In genomic region chr9:92948632-92949031, GRCh38 we compare ENCODE assay signal across 17 cellular contexts. TPM values are rescaled to one million over a fixed set of nuclear protein-coding genes. Genes with fewer than 3 reads are reported as not detected.
DNase-seq lines count a peak whose midpoint lies in the region; ATAC-seq and TF ChIP-seq lines count a peak whose summit lies in the region.
"Had no signal": no experiment of that assay in that cellular context is flagged by ENCODE, and none has a peak within 500 bp of the region (broad histone marks: within the 10 kb centered on the region; RNA-seq: fewer than 3 reads in every experiment).

No MANE protein-coding gene starts in this region.

- H3K9me3 Mint-ChIP-seq in mesothelial cell of epicardium, result no peaks in the 10 kb centered on the region

- DNase-seq in left ventricle myocardium inferior (no peak), right atrium auricular region (ENCODE audit: low spot score) (no peak), mesothelial cell of epicardium (ENCODE audit: low spot score in 2 of 2, unreplicated experiment in 2 of 2) (no peak), NCI-H2196 treated with DMSO at 0.1 percent for 48 hours (lab: John Stamatoyannopoulos, UW; ENCODE audit: unreplicated experiment) (no peak), left colon (no peak), kidney tubule cell (ENCODE audit: low spot score) (no peak)
- peak; percentile 48 for DNase-seq in activated CD8-positive, alpha-beta memory T cell treated with anti-CD3 and anti-CD28 coated beads, Interleukin-2, amount 50 U/mL, for 48 hours
- DNase-seq: activated CD4-positive, CD25-positive, alpha-beta regulatory T cell; dorsolateral prefrontal cortex; left lung; MG63; NCI-H1694; right lobe of liver; thyroid gland had no signal

- ATAC-seq in left colon, result no peak
- ATAC-seq: left lung; right lobe of liver; stimulated activated memory B cell treated with anti-CD40 and anti-IgM and Interleukin-4, amounts not matched to agents 10 μg/mL and 1 μg/mL and 100 μg/mL, for 72 hours had no signal

- H3K36me3 Mint-ChIP-seq in mesothelial cell of epicardium, result no peaks in the 10 kb centered on the region

- H3K27ac ChIP-seq in left ventricle myocardium inferior (replicated peaks) (no peak overlapping the region), right atrium auricular region (no peak overlapping the region)
- H3K27ac ChIP-seq: cardiac muscle cell, dorsolateral prefrontal cortex, left lung, right lobe of liver, thyroid gland had no signal

- H3K36me3 ChIP-seq in left ventricle myocardium inferior (no peaks in the 10 kb centered on the region), right atrium auricular region (no peaks in the 10 kb centered on the region)
- H3K36me3 ChIP-seq: cardiac muscle cell, left lung, MG63, right lobe of liver, thyroid gland had no signal

- H3K27me3 Mint-ChIP-seq in mesothelial cell of epicardium (ENCODE audit: low read depth), result no peaks in the 10 kb centered on the region

- TF ChIP-seq CTCF in left ventricle myocardium inferior (IDR thresholded peaks at IDR 0.05; ENCODE audit: borderline replicate concordance), result no peak
- no peak for TF ChIP-seq CTCF in right atrium auricular region (IDR thresholded peaks at IDR 0.05)
- no peak for TF ChIP-seq CTCF in mesothelial cell of epicardium (IDR thresholded peaks at IDR 0.05; ENCODE audit: unreplicated experiment)

- peaks cover 28% of the 10 kb centered on the region for H3K4me1 ChIP-seq in left ventricle myocardium inferior
- H3K4me1 ChIP-seq in right atrium auricular region, result peaks cover 0 to 17% of the 10 kb centered on the region in 2 donors

- intact Hi-C loops in left ventricle myocardium inferior (cut with micrococcal nuclease), result no loop called here
- intact Hi-C loops in left colon (cut with DNase I, micrococcal nuclease), result no loop called here

- H3K4me3 ChIP-seq in left ventricle myocardium inferior (peak overlapping the region; percentile 72), right atrium auricular region (no peak overlapping the region)
- H3K4me3 ChIP-seq: cardiac muscle cell, MG63, right lobe of liver had no signal

- H3K9me3 ChIP-seq in left ventricle myocardium inferior (replicated peaks) (no peaks in the 10 kb centered on the region), right atrium auricular region (no peaks in the 10 kb centered on the region)
- H3K9me3 ChIP-seq: left lung, MG63, right lobe of liver, thyroid gland had no signal

- no peak overlapping the region for H3K27ac Mint-ChIP-seq in mesothelial cell of epicardium
- H3K27ac Mint-ChIP-seq: stimulated activated memory B cell treated with anti-CD40 and anti-IgM and Interleukin-4, amounts not matched to agents 10 μg/mL and 1 μg/mL and 100 μg/mL, for 72 hours had no signal

- H3K27me3 ChIP-seq in left ventricle myocardium inferior (ENCODE audit: low read depth) (peaks cover 77% of the 10 kb centered on the region), right atrium auricular region (peaks cover 0 to 5% of the 10 kb centered on the region in 2 donors)
- H3K27me3 ChIP-seq: MG63, right lobe of liver, thyroid gland had no signal

- peak overlapping the region; percentile 88 for H3K4me3 Mint-ChIP-seq in mesothelial cell of epicardium
- H3K4me3 Mint-ChIP-seq: stimulated activated memory B cell treated with anti-CD40 and anti-IgM and Interleukin-4, amounts not matched to agents 10 μg/mL and 1 μg/mL and 100 μg/mL, for 72 hours had no signal

- H3K4me1 Mint-ChIP-seq in mesothelial cell of epicardium, result peaks cover 16% of the 10 kb centered on the region

RNA-seq across cellular contexts. Expression of gene FGD3, which starts 1.3 kb away (rescaled TPM):
- 1.8 TPM for total RNA-seq in left ventricle myocardium inferior
- total RNA-seq in right atrium auricular region, result 1 to 10 TPM; 2.2 to 3.3 TPM
- 36.3 to 41.9 TPM (median 39.5 TPM) in 3 replicates for total RNA-seq in mesothelial cell of epicardium
- total RNA-seq in left colon, result 1 to 10 TPM; 3.6 to 4.3 TPM
- total RNA-seq: osteocyte had no signal
